ENCODE assay signal across 1 cellular context in the genomic region with DNA sequence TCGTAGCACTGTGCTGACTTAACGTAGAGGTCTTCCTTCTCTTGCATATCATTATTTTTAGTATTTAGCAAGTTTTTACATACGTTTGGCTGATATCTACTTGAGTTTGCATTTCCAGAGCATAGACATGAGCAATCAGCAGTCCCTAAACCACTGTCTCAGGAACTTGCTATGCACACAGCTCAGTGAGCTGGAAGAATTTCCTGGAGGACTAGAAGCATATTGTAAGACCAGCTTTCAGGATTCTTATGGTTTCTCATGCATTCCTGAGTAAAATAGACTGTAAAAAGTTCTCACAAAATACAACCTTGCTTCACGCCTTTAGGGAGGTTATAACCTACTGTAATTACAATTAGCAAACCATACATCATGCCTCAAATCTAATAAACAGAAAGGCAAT.
TF ChIP-seq lines count a peak whose summit lies in the region.

No MANE protein-coding gene starts in this region.

TF ChIP-seq in WTC11, 78 proteins besides CTCF, POLR2A, EP300 and RAD21 (continued from another document):
- TF ChIP-seq, protein P1, sequence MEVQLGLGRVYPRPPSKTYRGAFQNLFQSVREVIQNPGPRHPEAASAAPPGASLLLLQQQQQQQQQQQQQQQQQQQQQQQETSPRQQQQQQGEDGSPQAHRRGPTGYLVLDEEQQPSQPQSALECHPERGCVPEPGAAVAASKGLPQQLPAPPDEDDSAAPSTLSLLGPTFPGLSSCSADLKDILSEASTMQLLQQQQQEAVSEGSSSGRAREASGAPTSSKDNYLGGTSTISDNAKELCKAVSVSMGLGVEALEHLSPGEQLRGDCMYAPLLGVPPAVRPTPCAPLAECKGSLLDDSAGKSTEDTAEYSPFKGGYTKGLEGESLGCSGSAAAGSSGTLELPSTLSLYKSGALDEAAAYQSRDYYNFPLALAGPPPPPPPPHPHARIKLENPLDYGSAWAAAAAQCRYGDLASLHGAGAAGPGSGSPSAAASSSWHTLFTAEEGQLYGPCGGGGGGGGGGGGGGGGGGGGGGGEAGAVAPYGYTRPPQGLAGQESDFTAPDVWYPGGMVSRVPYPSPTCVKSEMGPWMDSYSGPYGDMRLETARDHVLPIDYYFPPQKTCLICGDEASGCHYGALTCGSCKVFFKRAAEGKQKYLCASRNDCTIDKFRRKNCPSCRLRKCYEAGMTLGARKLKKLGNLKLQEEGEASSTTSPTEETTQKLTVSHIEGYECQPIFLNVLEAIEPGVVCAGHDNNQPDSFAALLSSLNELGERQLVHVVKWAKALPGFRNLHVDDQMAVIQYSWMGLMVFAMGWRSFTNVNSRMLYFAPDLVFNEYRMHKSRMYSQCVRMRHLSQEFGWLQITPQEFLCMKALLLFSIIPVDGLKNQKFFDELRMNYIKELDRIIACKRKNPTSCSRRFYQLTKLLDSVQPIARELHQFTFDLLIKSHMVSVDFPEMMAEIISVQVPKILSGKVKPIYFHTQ (CRISPR knock-in tag; IDR thresholded peaks at IDR 0.05) = no peak
- TF ChIP-seq SMAD3 (CRISPR knock-in tag; IDR thresholded peaks at IDR 0.05; ENCODE audit: borderline replicate concordance) (no peak), NFATC4 (CRISPR knock-in tag; IDR thresholded peaks at IDR 0.05) (no peak), GABPB1 (CRISPR knock-in tag; IDR thresholded peaks at IDR 0.05) (no peak), EMX1 (CRISPR knock-in tag; IDR thresholded peaks at IDR 0.05) (no peak)
- TF ChIP-seq, protein P2, sequence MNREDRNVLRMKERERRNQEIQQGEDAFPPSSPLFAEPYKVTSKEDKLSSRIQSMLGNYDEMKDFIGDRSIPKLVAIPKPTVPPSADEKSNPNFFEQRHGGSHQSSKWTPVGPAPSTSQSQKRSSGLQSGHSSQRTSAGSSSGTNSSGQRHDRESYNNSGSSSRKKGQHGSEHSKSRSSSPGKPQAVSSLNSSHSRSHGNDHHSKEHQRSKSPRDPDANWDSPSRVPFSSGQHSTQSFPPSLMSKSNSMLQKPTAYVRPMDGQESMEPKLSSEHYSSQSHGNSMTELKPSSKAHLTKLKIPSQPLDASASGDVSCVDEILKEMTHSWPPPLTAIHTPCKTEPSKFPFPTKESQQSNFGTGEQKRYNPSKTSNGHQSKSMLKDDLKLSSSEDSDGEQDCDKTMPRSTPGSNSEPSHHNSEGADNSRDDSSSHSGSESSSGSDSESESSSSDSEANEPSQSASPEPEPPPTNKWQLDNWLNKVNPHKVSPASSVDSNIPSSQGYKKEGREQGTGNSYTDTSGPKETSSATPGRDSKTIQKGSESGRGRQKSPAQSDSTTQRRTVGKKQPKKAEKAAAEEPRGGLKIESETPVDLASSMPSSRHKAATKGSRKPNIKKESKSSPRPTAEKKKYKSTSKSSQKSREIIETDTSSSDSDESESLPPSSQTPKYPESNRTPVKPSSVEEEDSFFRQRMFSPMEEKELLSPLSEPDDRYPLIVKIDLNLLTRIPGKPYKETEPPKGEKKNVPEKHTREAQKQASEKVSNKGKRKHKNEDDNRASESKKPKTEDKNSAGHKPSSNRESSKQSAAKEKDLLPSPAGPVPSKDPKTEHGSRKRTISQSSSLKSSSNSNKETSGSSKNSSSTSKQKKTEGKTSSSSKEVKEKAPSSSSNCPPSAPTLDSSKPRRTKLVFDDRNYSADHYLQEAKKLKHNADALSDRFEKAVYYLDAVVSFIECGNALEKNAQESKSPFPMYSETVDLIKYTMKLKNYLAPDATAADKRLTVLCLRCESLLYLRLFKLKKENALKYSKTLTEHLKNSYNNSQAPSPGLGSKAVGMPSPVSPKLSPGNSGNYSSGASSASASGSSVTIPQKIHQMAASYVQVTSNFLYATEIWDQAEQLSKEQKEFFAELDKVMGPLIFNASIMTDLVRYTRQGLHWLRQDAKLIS (CRISPR knock-in tag; IDR thresholded peaks at IDR 0.05; ENCODE audit: borderline replicate concordance) = no peak
- TF ChIP-seq, protein P3, sequence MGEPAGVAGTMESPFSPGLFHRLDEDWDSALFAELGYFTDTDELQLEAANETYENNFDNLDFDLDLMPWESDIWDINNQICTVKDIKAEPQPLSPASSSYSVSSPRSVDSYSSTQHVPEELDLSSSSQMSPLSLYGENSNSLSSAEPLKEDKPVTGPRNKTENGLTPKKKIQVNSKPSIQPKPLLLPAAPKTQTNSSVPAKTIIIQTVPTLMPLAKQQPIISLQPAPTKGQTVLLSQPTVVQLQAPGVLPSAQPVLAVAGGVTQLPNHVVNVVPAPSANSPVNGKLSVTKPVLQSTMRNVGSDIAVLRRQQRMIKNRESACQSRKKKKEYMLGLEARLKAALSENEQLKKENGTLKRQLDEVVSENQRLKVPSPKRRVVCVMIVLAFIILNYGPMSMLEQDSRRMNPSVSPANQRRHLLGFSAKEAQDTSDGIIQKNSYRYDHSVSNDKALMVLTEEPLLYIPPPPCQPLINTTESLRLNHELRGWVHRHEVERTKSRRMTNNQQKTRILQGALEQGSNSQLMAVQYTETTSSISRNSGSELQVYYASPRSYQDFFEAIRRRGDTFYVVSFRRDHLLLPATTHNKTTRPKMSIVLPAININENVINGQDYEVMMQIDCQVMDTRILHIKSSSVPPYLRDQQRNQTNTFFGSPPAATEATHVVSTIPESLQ (CRISPR knock-in tag; IDR thresholded peaks at IDR 0.05) = no peak
- TF ChIP-seq, protein P4, sequence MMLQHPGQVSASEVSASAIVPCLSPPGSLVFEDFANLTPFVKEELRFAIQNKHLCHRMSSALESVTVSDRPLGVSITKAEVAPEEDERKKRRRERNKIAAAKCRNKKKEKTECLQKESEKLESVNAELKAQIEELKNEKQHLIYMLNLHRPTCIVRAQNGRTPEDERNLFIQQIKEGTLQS (CRISPR knock-in tag; conservative IDR thresholded peaks at IDR 0.05) = no peak
